ENCODE assay signal across 28 cellular contexts in genomic region chr1:59125711-59126320, GRCh38.
DNase-seq lines count a peak whose midpoint lies in the region; ATAC-seq, FAIRE-seq and TF ChIP-seq lines count a peak whose summit lies in the region.
"Had no signal": no experiment of that assay in that cellular context is flagged by ENCODE, and none has a peak within 500 bp of the region (broad histone marks: within the 10 kb centered on the region; RNA-seq: fewer than 3 reads in every experiment).

No MANE protein-coding gene starts in this region.

- H3K27ac ChIP-seq in CD8-positive, alpha-beta T cell (ENCODE audit: low read depth, low read length): no peak overlapping the region
- H3K27ac ChIP-seq: neutrophil, prostate gland, sigmoid colon, SJCRH30 had no signal

- FAIRE-seq in RCC 7860 (lab: Jason Lieb, UNC): no peak
- FAIRE-seq: TTC549 had no signal

- H3K27me3 Mint-ChIP-seq in activated CD4-positive, alpha-beta T cell treated with anti-CD3 and anti-CD28 coated beads for 36 hours: peaks cover 7% of the 10 kb centered on the region
- H3K27me3 Mint-ChIP-seq in CD8-positive, alpha-beta T cell (ENCODE audit: low read depth): no peaks in the 10 kb centered on the region

- H3K4me3 ChIP-seq in CD8-positive, alpha-beta T cell (ENCODE audit: low read depth, low read length): no peak overlapping the region
- H3K4me3 ChIP-seq: prostate gland, sigmoid colon, SJCRH30 had no signal

- DNase-seq in activated CD4-positive, alpha-beta T cell treated with anti-CD3 and anti-CD28 coated beads for 36 hours: peak; percentile 22
- no peak for DNase-seq in activated CD4-positive, alpha-beta T cell treated with anti-CD3 and anti-CD28 coated beads, Interleukin-2, amount 50 U/mL, for 4 hours
- DNase-seq in CD8-positive, alpha-beta T cell: no peak
- DNase-seq in RCC 7860 (ENCODE audit: low spot score) (peak; percentile 39), kidney tubule cell (ENCODE audit: low spot score) (peak; percentile 33), NCI-H1092 treated with DMSO at 0.1 percent for 48 hours (lab: John Stamatoyannopoulos, UW) (no peak)
- DNase-seq: activated naive CD4-positive, alpha-beta T cell treated with anti-CD3 and anti-CD28 coated beads, Interleukin-2, amount 50 U/mL, for 16 hours; aorta; CD4-positive, CD25-positive, alpha-beta regulatory T cell; hypothalamus; mesendoderm; NCI-H1105 treated with DMSO at 0.1 percent for 48 hours; NCI-H2029 treated with DMSO at 0.1 percent for 48 hours; NCI-H226; sigmoid colon; SJCRH30; trophoblast cell had no signal

- H3K36me3 ChIP-seq in CD8-positive, alpha-beta T cell (ENCODE audit: insufficient read depth, low read length): no peaks in the 10 kb centered on the region
- H3K36me3 ChIP-seq: neutrophil, prostate gland, sigmoid colon, SJCRH30 had no signal

- H3K9me3 Mint-ChIP-seq in activated CD4-positive, alpha-beta T cell treated with anti-CD3 and anti-CD28 coated beads for 36 hours (ENCODE audit: low read depth): peaks cover 2% of the 10 kb centered on the region
- peaks cover 2% of the 10 kb centered on the region for H3K9me3 Mint-ChIP-seq in CD8-positive, alpha-beta T cell
- H3K9me3 Mint-ChIP-seq: central memory CD8-positive, alpha-beta T cell had no signal

- TF ChIP-seq CTCF in CD8-positive, alpha-beta T cell (IDR thresholded peaks at IDR 0.05): no peak

- peaks cover 6% of the 10 kb centered on the region for H3K4me1 Mint-ChIP-seq in activated CD4-positive, alpha-beta T cell treated with anti-CD3 and anti-CD28 coated beads for 36 hours
- peaks cover 19% of the 10 kb centered on the region for H3K4me1 Mint-ChIP-seq in CD8-positive, alpha-beta T cell (ENCODE audit: low read depth)
- H3K4me1 Mint-ChIP-seq: CD4-positive, CD25-positive, alpha-beta regulatory T cell had no signal

- H3K27me3 ChIP-seq in CD8-positive, alpha-beta T cell (ENCODE audit: insufficient read depth, low read length): no peaks in the 10 kb centered on the region
- H3K27me3 ChIP-seq: neutrophil, sigmoid colon, SJCRH30 had no signal

- intact Hi-C loops in activated CD4-positive, alpha-beta T cell treated with anti-CD3 and anti-CD28 coated beads for 36 hours (cut with DNase I, micrococcal nuclease): no loop called here
- intact Hi-C loops in CD8-positive, alpha-beta T cell (cut with DNase I, micrococcal nuclease): no loop called here

- no peaks in the 10 kb centered on the region for H3K9me3 ChIP-seq in CD8-positive, alpha-beta T cell (ENCODE audit: low read length)
- H3K9me3 ChIP-seq: neutrophil, prostate gland, sigmoid colon, SJCRH30 had no signal

- no peak overlapping the region for H3K27ac Mint-ChIP-seq in activated CD4-positive, alpha-beta T cell treated with anti-CD3 and anti-CD28 coated beads for 36 hours
- H3K27ac Mint-ChIP-seq in CD8-positive, alpha-beta T cell: no peak overlapping the region
- H3K27ac Mint-ChIP-seq: CD4-positive, CD25-positive, alpha-beta regulatory T cell; T-cell had no signal

- peak; percentile 64 for ATAC-seq in activated CD4-positive, alpha-beta T cell treated with anti-CD3 and anti-CD28 coated beads for 36 hours
- no peak for ATAC-seq in CD8-positive, alpha-beta T cell
- ATAC-seq in GM21381 (IDR thresholded peaks at IDR 0.05; ENCODE audit: unreplicated experiment) (no peak), GM21367 (IDR thresholded peaks at IDR 0.05; ENCODE audit: unreplicated experiment) (no peak)
- ATAC-seq: activated CD4-positive, CD25-positive, alpha-beta regulatory T cell treated with anti-CD3 and anti-CD28 coated beads, Interleukin-2, amount 50 U/mL, for 24 hours; left lobe of liver; Panc1 had no signal

- H3K4me1 ChIP-seq in CD8-positive, alpha-beta T cell (ENCODE audit: insufficient read depth, low read length): peaks cover 12% of the 10 kb centered on the region
- H3K4me1 ChIP-seq: prostate gland had no signal

- peaks cover 2% of the 10 kb centered on the region for H3K36me3 Mint-ChIP-seq in activated CD4-positive, alpha-beta T cell treated with anti-CD3 and anti-CD28 coated beads for 36 hours (ENCODE audit: low read depth)
- H3K36me3 Mint-ChIP-seq in CD8-positive, alpha-beta T cell: no peaks in the 10 kb centered on the region
- H3K36me3 Mint-ChIP-seq: CD4-positive, CD25-positive, alpha-beta regulatory T cell; T-cell had no signal

- POLR2A ChIA-PET in activated CD4-positive, alpha-beta T cell treated with anti-CD3 and anti-CD28 coated beads for 36 hours (lab: Charles Lee): interaction anchor here (0.7 kb wide), 1 partner anchor 231 kb away, joined by 5 read pairs; no protein-coding TSS in a partner anchor
- POLR2A ChIA-PET in CD8-positive, alpha-beta T cell (lab: Charles Lee): interaction anchor here (1.3 kb wide), 1 partner anchor 70 kb away, joined by 3 read pairs; no protein-coding TSS in a partner anchor

- no peak overlapping the region for H3K4me3 Mint-ChIP-seq in activated CD4-positive, alpha-beta T cell treated with anti-CD3 and anti-CD28 coated beads for 36 hours
- peak overlapping the region; percentile 0 for H3K4me3 Mint-ChIP-seq in CD8-positive, alpha-beta T cell
- H3K4me3 Mint-ChIP-seq: activated T-helper 1 cell treated with anti-CD3 and anti-CD28 coated beads, Interleukin-12 subunit alpha, Interleukin-12 subunit beta, Interleukin-2, Interleukin-4 antibody, amounts not matched to agents 30 ng/mL and 10 ng/mL and 1 ng/mL, durations not matched to agents 14 hours and 24 hours and 36 hours; CD4-positive, CD25-positive, alpha-beta regulatory T cell; T-cell had no signal

- CTCF ChIA-PET in activated CD4-positive, alpha-beta T cell treated with anti-CD3 and anti-CD28 coated beads for 36 hours (lab: Charles Lee): interaction anchor here (0.7 kb wide), 1 partner anchor 340 kb away, joined by 3 read pairs; no protein-coding TSS in a partner anchor
- CTCF ChIA-PET in CD8-positive, alpha-beta T cell (lab: Charles Lee): no interaction called here

Comparison
In these comparisons a context has a peak if more than half of its experiments do, and no peak if none do; other contexts are left out.
1. DNase-seq: peak in activated CD4-positive, alpha-beta T cell treated with anti-CD3 and anti-CD28 coated beads for 36 hours (single experiment), RCC 7860 (single experiment) and kidney tubule cell (single experiment); none in activated CD4-positive, alpha-beta T cell treated with anti-CD3 and anti-CD28 coated beads, Interleukin-2, amount 50 U/mL, for 4 hours (0 of 2), CD8-positive, alpha-beta T cell (0 of 7) and NCI-H1092 treated with DMSO at 0.1 percent for 48 hours (single experiment).